Comparison of ENCODE assay signal across 22 cellular contexts in genomic region chr2:69636395-69636794, GRCh38. TPM values are rescaled to one million over a fixed set of nuclear protein-coding genes. Genes with fewer than 3 reads are reported as not detected.
DNase-seq lines count a peak whose midpoint lies in the region; ATAC-seq, FAIRE-seq and TF ChIP-seq lines count a peak whose summit lies in the region.
"Had no signal": no experiment of that assay in that cellular context is flagged by ENCODE, and none has a peak within 500 bp of the region (broad histone marks: within the 10 kb centered on the region; RNA-seq: fewer than 3 reads in every experiment).

No MANE protein-coding gene starts in this region.

- no peak overlapping the region for H3K9ac ChIP-seq in K562 (ENCODE audit: insufficient read depth in 1 of 2, low read depth in 2 of 2, low read length in 2 of 2)
- H3K9ac ChIP-seq in HepG2 (ENCODE audit: insufficient read depth, low read depth, low read length) = no peak overlapping the region

- FAIRE-seq in K562 (lab: Jason Lieb, UNC) (no peak), HepG2 (lab: Jason Lieb, UNC) (no peak)
- FAIRE-seq: A549, G401.6, GM12891, GM19239, H1 had no signal

- CTCF ChIA-PET in MCF 10A (lab: Yijun Ruan, JAX) = interaction anchor here (0.5 kb wide), 1 partner anchor 90 kb away, joined by 3 read pairs; no protein-coding TSS in a partner anchor
- CTCF ChIA-PET in K562 (lab: Yijun Ruan, JAX; ENCODE audit: low intra/inter-chr PET ratio) = no interaction called here
- CTCF ChIA-PET in HepG2 (lab: Yijun Ruan, JAX; ENCODE audit: low intra/inter-chr PET ratio, low total read pairs) = no interaction called here
- CTCF ChIA-PET in HEK293T (lab: Yijun Ruan, JAX) = no interaction called here

- H3K4me2 ChIP-seq in K562 (ENCODE audit: insufficient read depth, low read length) (no peak overlapping the region), HepG2 (ENCODE audit: low read depth, low read length) (no peak overlapping the region)
- H3K4me2 ChIP-seq: A549 had no signal

- H2AFZ ChIP-seq in K562 (ENCODE audit: low read depth, low read length) = no peak overlapping the region
- H2AFZ ChIP-seq in HepG2 (ENCODE audit: low read length) = no peak overlapping the region

- H3K27me3 Mint-ChIP-seq in MCF 10A (ENCODE audit: insufficient read depth, unreplicated experiment) = no peaks in the 10 kb centered on the region
- H3K27me3 Mint-ChIP-seq: CD8-positive, alpha-beta memory T cell had no signal

- ATAC-seq in K562 = no peak
- no peak for ATAC-seq in HepG2
- peak; percentile 69 to 85 for ATAC-seq in gastrocnemius medialis
- ATAC-seq: A549 had no signal

- WGBS in K562 (ENCODE audit: insufficient coverage, low coverage, missing lambda C conversion rate) = 94% methylated on average over 2 of the region's 2 CpGs
- WGBS in HepG2 (ENCODE audit: low lambda C conversion rate) = 93% methylated on average over 2 of the region's 2 CpGs

- H3K4me3 ChIP-seq in breast epithelium = no peak overlapping the region
- no peak overlapping the region for H3K4me3 ChIP-seq in K562
- H3K4me3 ChIP-seq in HepG2 (replicated peaks in 1 of 3; ENCODE audit: insufficient read depth in 1 of 3, low read depth in 2 of 3, low read length in 3 of 3) = no peak overlapping the region
- no peak overlapping the region for H3K4me3 ChIP-seq in gastrocnemius medialis
- H3K4me3 ChIP-seq in left ventricle myocardium inferior = no peak overlapping the region
- H3K4me3 ChIP-seq: A549 had no signal

- TF ChIP-seq RAD21 in K562 (CRISPR knock-in tag; conservative IDR thresholded peaks at IDR 0.05 in 1 of 2, IDR thresholded peaks at IDR 0.05 in 1 of 2) = no peak
- no peak for TF ChIP-seq RAD21 in HepG2 (CRISPR knock-in tag; IDR thresholded peaks at IDR 0.05)

- no peak overlapping the region for H3K27ac ChIP-seq in breast epithelium
- H3K27ac ChIP-seq in K562 (ENCODE audit: extremely low read depth, low read depth, low read length) = no peak overlapping the region
- H3K27ac ChIP-seq in HepG2 (ENCODE audit: extremely low read length, insufficient read depth, low read length) = no peak overlapping the region
- H3K27ac ChIP-seq in gastrocnemius medialis = peak overlapping the region; percentile 63 to 99 (median 67)
- no peak overlapping the region for H3K27ac ChIP-seq in left ventricle myocardium inferior (replicated peaks)
- H3K27ac ChIP-seq: 22Rv1, A549, C4-2B had no signal

- intact Hi-C loops in MCF 10A (cut with micrococcal nuclease) = no loop called here
- intact Hi-C loops in breast epithelium (cut with DNase I; ENCODE audit: low total_unique reads) = loop anchor here (5.0 kb wide), 2 partner anchors 86 to 821 kb away; no protein-coding TSS in a partner anchor
- intact Hi-C loops in K562 (cut with micrococcal nuclease) = no loop called here
- intact Hi-C loops in HepG2 (cut with micrococcal nuclease; ENCODE audit: unreplicated experiment) = no loop called here
- intact Hi-C loops in gastrocnemius medialis (cut with DNase I; ENCODE audit: low total_unique reads) = no loop called here
- intact Hi-C loops in left ventricle myocardium inferior (cut with micrococcal nuclease) = no loop called here

- DNase-seq in MCF 10A (ENCODE audit: unreplicated experiment) (peak; percentile 13), breast epithelium (ENCODE audit: low spot score in 2 of 2) (no peak), K562 (ENCODE audit: extremely low read depth in 1 of 4, low spot score in 3 of 4) (no peak), HepG2 (ENCODE audit: low spot score) (no peak), gastrocnemius medialis (peak in 1 of 2 donors; percentile 16), HEK293T (ENCODE audit: extremely low spot score) (no peak), left ventricle myocardium inferior (no peak), NCI-H1105 treated with DMSO at 0.1 percent for 48 hours (lab: John Stamatoyannopoulos, UW) (no peak)
- DNase-seq: AML-193; CD8-positive, alpha-beta memory T cell; COR-L47; DMS 273 treated with DMSO at 0.1 percent for 48 hours; DMS53; H9; KBM-7 had no signal

- in situ Hi-C loops in K562 (cut with MboI) (no loop called here), HepG2 (cut with HindIII; ENCODE audit: extremely low pct_ligation_motif_present, low pct_unique_long_range_greater_than_20kb) (no loop called here), gastrocnemius medialis (cut with MboI; ENCODE audit: low sequenced_read_pairs in 4 of 4) (no loop called here)

- H3K27ac Mint-ChIP-seq in MCF 10A (ENCODE audit: low read depth, unreplicated experiment) = no peak overlapping the region
- H3K27ac Mint-ChIP-seq: H9 had no signal

- peaks cover 6% of the 10 kb centered on the region; the same call in 1 of the 2 replicates for H4K20me1 ChIP-seq in K562 (replicated peaks; ENCODE audit: control insufficient read depth, insufficient read depth, low read length)
- H4K20me1 ChIP-seq in HepG2 (ENCODE audit: insufficient read depth, low read length) = no peaks in the 10 kb centered on the region

- H3K27me3 ChIP-seq in breast epithelium = no peaks in the 10 kb centered on the region
- no peaks in the 10 kb centered on the region for H3K27me3 ChIP-seq in K562 (ENCODE audit: control insufficient read depth in 2 of 2, insufficient read depth in 2 of 2, low read length in 2 of 2)
- no peaks in the 10 kb centered on the region for H3K27me3 ChIP-seq in HepG2 (ENCODE audit: control insufficient read depth in 1 of 2, insufficient read depth in 2 of 2, low read length in 2 of 2)
- no peaks in the 10 kb centered on the region for H3K27me3 ChIP-seq in gastrocnemius medialis
- H3K27me3 ChIP-seq in left ventricle myocardium inferior (ENCODE audit: low read depth) = no peaks in the 10 kb centered on the region

- H3K79me2 ChIP-seq in K562 (ENCODE audit: control insufficient read depth, insufficient read depth, low read length) = peaks cover 10% of the 10 kb centered on the region; the same call in 2 of the 3 replicates
- peaks cover 49% of the 10 kb centered on the region for H3K79me2 ChIP-seq in HepG2 (ENCODE audit: insufficient read depth, low read length)

- POLR2A ChIA-PET in MCF 10A (lab: Yijun Ruan, JAX) (interaction anchor here (0.6 to 1.0 kb wide), 4 partner anchors 10 to 119 kb away, joined by 3 read pairs; no protein-coding TSS in a partner anchor), K562 (lab: Yijun Ruan, JAX) (interaction anchor here (4.8 to 7.7 kb wide), 2 partner anchors 9 to 11 kb away, joined by 25 to 70 read pairs; partner anchors contain the start of gene AAK1), HepG2 (lab: Yijun Ruan, JAX) (no interaction called here), HEK293T (lab: Yijun Ruan, JAX) (no interaction called here)

- H3K4me1 ChIP-seq in breast epithelium (no peaks in the 10 kb centered on the region), K562 (replicated peaks in 1 of 2; ENCODE audit: control insufficient read depth in 2 of 2, insufficient read depth in 2 of 2, low read length in 2 of 2) (peaks cover 3 to 22% of the 10 kb centered on the region in 2 experiments; a peak in 3 of 5 replicates), HepG2 (ENCODE audit: insufficient read depth, low read length) (peaks cover 31% of the 10 kb centered on the region), gastrocnemius medialis (peaks cover 68 to 86% of the 10 kb centered on the region in 2 donors), left ventricle myocardium inferior (peaks cover 85% of the 10 kb centered on the region)

- H3K36me3 Mint-ChIP-seq in MCF 10A (ENCODE audit: insufficient read depth, unreplicated experiment) = peaks cover 24% of the 10 kb centered on the region

- H3K36me3 ChIP-seq in breast epithelium (no peaks in the 10 kb centered on the region), K562 (ENCODE audit: control insufficient read depth, insufficient read depth, low read length) (no peaks in the 10 kb centered on the region), HepG2 (replicated peaks in 1 of 2; ENCODE audit: control insufficient read depth in 1 of 2, insufficient read depth in 2 of 2, low read length in 2 of 2) (0 out of 5 replicates have a peak, but pooled peaks cover 0 to 5% of the 10 kb centered on the region in 2 experiments), gastrocnemius medialis (no peaks in the 10 kb centered on the region), left ventricle myocardium inferior (peaks cover 8% of the 10 kb centered on the region)

- no TSS peak for BruUV-seq in MCF 10A (replicated peaks; lab: Mats Ljungman, UMichigan)
- BruUV-seq in K562 (replicated peaks; lab: Mats Ljungman, UMichigan) = no TSS peak
- no TSS peak for BruUV-seq in HepG2 (replicated peaks; lab: Mats Ljungman, UMichigan)

- no peak overlapping the region for H3K4me3 Mint-ChIP-seq in MCF 10A (ENCODE audit: unreplicated experiment)
- H3K4me3 Mint-ChIP-seq: H9 had no signal

- no peaks in the 10 kb centered on the region for H3K9me1 ChIP-seq in K562 (ENCODE audit: control insufficient read depth, insufficient read depth, low read length)

- H3K9me3 Mint-ChIP-seq in MCF 10A (ENCODE audit: unreplicated experiment) = no peaks in the 10 kb centered on the region
- H3K9me3 Mint-ChIP-seq: CD8-positive, alpha-beta memory T cell; H9 had no signal

- TF ChIP-seq EP300 in K562 (IDR thresholded peaks at IDR 0.05; ENCODE audit: low read length) (no peak), HepG2 (IDR thresholded peaks at IDR 0.05; ENCODE audit: low read depth in 2 of 2, low read length in 2 of 2) (no peak), HepG2 (CRISPR knock-in tag; IDR thresholded peaks at IDR 0.05; ENCODE audit: borderline replicate concordance) (no peak)

- TF ChIP-seq CTCF in MCF 10A (IDR thresholded peaks at IDR 0.05; ENCODE audit: unreplicated experiment) (no peak), breast epithelium (IDR thresholded peaks at IDR 0.05) (no peak), K562 (IDR thresholded peaks at IDR 0.05 in 2 of 3, conservative IDR thresholded peaks at IDR 0.05 in 1 of 3; ENCODE audit: insufficient read depth in 2 of 3, low read depth in 1 of 3, low read length in 3 of 3) (no peak), HepG2 (CRISPR knock-in tag; IDR thresholded peaks at IDR 0.05) (no peak), gastrocnemius medialis (IDR thresholded peaks at IDR 0.05 in 4 of 5, conservative IDR thresholded peaks at IDR 0.05 in 1 of 5) (no peak), left ventricle myocardium inferior (IDR thresholded peaks at IDR 0.05; ENCODE audit: borderline replicate concordance) (no peak)

- TF ChIP-seq POLR2A in breast epithelium (IDR thresholded peaks at IDR 0.05) (no peak), K562 (conservative IDR thresholded peaks at IDR 0.05) (no peak), HepG2 (IDR thresholded peaks at IDR 0.05; ENCODE audit: insufficient read depth in 1 of 2, low read depth in 2 of 2, low read length in 2 of 2) (no peak), gastrocnemius medialis (IDR thresholded peaks at IDR 0.05) (no peak)

- H3K9me3 ChIP-seq in breast epithelium = no peaks in the 10 kb centered on the region
- no peaks in the 10 kb centered on the region for H3K9me3 ChIP-seq in K562 (replicated peaks; ENCODE audit: control insufficient read depth, insufficient read depth, low read depth, low read length)
- no peaks in the 10 kb centered on the region for H3K9me3 ChIP-seq in HepG2 (ENCODE audit: low read length)
- H3K9me3 ChIP-seq in gastrocnemius medialis = no peaks in the 10 kb centered on the region
- H3K9me3 ChIP-seq in left ventricle myocardium inferior (replicated peaks) = no peaks in the 10 kb centered on the region
- H3K9me3 ChIP-seq: A549 had no signal

- H3K4me1 Mint-ChIP-seq in MCF 10A (ENCODE audit: insufficient read depth, unreplicated experiment) = peaks cover 35% of the 10 kb centered on the region

RNA-seq across cellular contexts. Expression of gene AAK1, which starts 7.1 kb away (rescaled TPM):
- total RNA-seq in MCF 10A (2022) (75.8 and 108 TPM in 2 replicates), breast epithelium (10 to 100 TPM; 37.9 to 54.0 (median 44.9) TPM), K562 (2014; rRNA removed) (8.3 and 8.9 TPM in 2 replicates), K562 (2014; rRNA removed; fragmentation: Illumina TruSeq; extraction: Trizol) (6.0 and 6.9 TPM in 2 replicates), K562 (2015; rRNA removed; fragmentation: Illumina TruSeq; extraction: Trizol) (5.5 and 6.8 TPM in 2 replicates), K562 (2021) (13.8 and 17.1 TPM in 2 replicates), HepG2 (2016; rRNA removed; fragmentation: Illumina TruSeq; extraction: Trizol) (10.3 and 15.2 TPM in 2 replicates), gastrocnemius medialis (10 to 100 TPM; 30.0 to 47.3 (median 39.1) TPM), left ventricle myocardium inferior (133 TPM)
- total RNA-seq in K562 (2011; cell fraction: chromatin; rRNA removed; ENCODE audit: low replicate concordance) = 34.4 and 78.8 TPM in 2 replicates
- total RNA-seq in K562 (2011; cell fraction: nucleolus; rRNA removed) = 16.3 and 20.0 TPM in 2 replicates
- total RNA-seq in K562 (2011; cell fraction: nucleoplasm; rRNA removed) = 38.6 and 69.9 TPM in 2 replicates
- polyA plus RNA-seq in K562 (2011; rRNA removed) (3.2 and 5.1 TPM in 2 replicates), K562 (2014; fragmentation: Illumina TruSeq; extraction: Trizol) (6.2 and 7.2 TPM in 2 replicates), K562 (2014; fragmentation: Nextera tagmentation; extraction: Ambion mirVana) (1 to 10 TPM in 1 of 2 experiments, under 1 TPM in 1; 0.89 to 2.4 TPM), K562 (2014; rRNA removed) (5.3 and 7.1 TPM in 2 replicates), HepG2 (2011; rRNA removed) (9.4 and 9.8 TPM in 2 replicates)
- 2.8 and 3.3 TPM in 2 replicates for polyA plus RNA-seq in K562 (2011; cell fraction: cytosol; rRNA removed)
- 4.5 and 10.2 TPM in 2 replicates for polyA plus RNA-seq in K562 (2011; cell fraction: nucleus; rRNA removed)
- polyA plus RNA-seq in K562 (2012) = 8.1 and 15.8 TPM in 2 replicates
- polyA minus RNA-seq in K562 (2011; rRNA and poly(A)+ RNA removed) = 10.5 and 18.0 TPM in 2 replicates
- polyA minus RNA-seq in K562 (2011; cell fraction: cytosol; rRNA and poly(A)+ RNA removed) = 4.7 and 7.4 TPM in 2 replicates
- polyA minus RNA-seq in K562 (2011; cell fraction: nucleus; rRNA and poly(A)+ RNA removed) = 8.7 and 10.9 TPM in 2 replicates
- total RNA-seq in HepG2 (2016; cell fraction: cytosol; rRNA removed; fragmentation: Illumina TruSeq; extraction: Trizol; ENCODE audit: low read depth) = 2.4 and 3.1 TPM in 2 replicates
- 9.4 and 12.9 TPM in 2 replicates for total RNA-seq in HepG2 (2016; cell fraction: insoluble cytoplasmic fraction; rRNA removed; fragmentation: Illumina TruSeq; extraction: Trizol)
- 7.2 and 7.6 TPM in 2 replicates for total RNA-seq in HepG2 (2016; cell fraction: membrane; rRNA removed; fragmentation: Illumina TruSeq; extraction: Trizol)
- 20.2 and 27.8 TPM in 2 replicates for total RNA-seq in HepG2 (2016; cell fraction: nucleus; rRNA removed; fragmentation: Illumina TruSeq; extraction: Trizol)
- 4.3 and 6.0 TPM in 2 replicates for polyA plus RNA-seq in HepG2 (2011; cell fraction: cytosol; rRNA removed)
- 13.6 and 15.8 TPM in 2 replicates for polyA plus RNA-seq in HepG2 (2011; cell fraction: nucleus; rRNA removed)
- 7.2 and 9.5 TPM in 2 replicates for polyA plus RNA-seq in HepG2 (2012)
- 0.59 and 1.3 TPM in 2 replicates for polyA plus RNA-seq in HepG2 (2016; cell fraction: cytosol; fragmentation: Illumina TruSeq; extraction: Trizol; ENCODE audit: low read depth)
- 7.3 and 8.6 TPM in 2 replicates for polyA plus RNA-seq in HepG2 (2016; cell fraction: insoluble cytoplasmic fraction; fragmentation: Illumina TruSeq; extraction: Trizol; ENCODE audit: low read depth)
- 1.5 and 1.9 TPM in 2 replicates for polyA plus RNA-seq in HepG2 (2016; cell fraction: membrane; fragmentation: Illumina TruSeq; extraction: Trizol; ENCODE audit: low read depth)
- polyA plus RNA-seq in HepG2 (2016; cell fraction: nucleus; fragmentation: Illumina TruSeq; extraction: Trizol; ENCODE audit: insufficient read depth, low read depth) = 14.2 and 15.4 TPM in 2 replicates
- 8.6 and 11.3 TPM in 2 replicates for polyA minus RNA-seq in HepG2 (2011; rRNA and poly(A)+ RNA removed; ENCODE audit: low replicate concordance)
- polyA minus RNA-seq in HepG2 (2011; cell fraction: cytosol; rRNA and poly(A)+ RNA removed) = 17.2 and 18.3 TPM in 2 replicates
- 41.1 and 50.6 TPM in 2 replicates for polyA minus RNA-seq in HepG2 (2011; cell fraction: nucleus; rRNA and poly(A)+ RNA removed)

Comparison
In these comparisons a context has a peak if more than half of its experiments do, and no peak if none do; other contexts are left out.
1. H3K27ac ChIP-seq: peak in gastrocnemius medialis (4 of 4); none in breast epithelium (0 of 2), K562 (single experiment), HepG2 (single experiment) and left ventricle myocardium inferior (single experiment).
2. ATAC-seq: peak in gastrocnemius medialis (2 of 2); none in K562 (single experiment) and HepG2 (single experiment).
3. POLR2A ChIA-PET loops: an anchor here in MCF 10A (0.6 to 1.0 kb wide) and K562 (4.8 to 7.7 kb wide); none called in HepG2 and HEK293T.